In the genomic region with DNA sequence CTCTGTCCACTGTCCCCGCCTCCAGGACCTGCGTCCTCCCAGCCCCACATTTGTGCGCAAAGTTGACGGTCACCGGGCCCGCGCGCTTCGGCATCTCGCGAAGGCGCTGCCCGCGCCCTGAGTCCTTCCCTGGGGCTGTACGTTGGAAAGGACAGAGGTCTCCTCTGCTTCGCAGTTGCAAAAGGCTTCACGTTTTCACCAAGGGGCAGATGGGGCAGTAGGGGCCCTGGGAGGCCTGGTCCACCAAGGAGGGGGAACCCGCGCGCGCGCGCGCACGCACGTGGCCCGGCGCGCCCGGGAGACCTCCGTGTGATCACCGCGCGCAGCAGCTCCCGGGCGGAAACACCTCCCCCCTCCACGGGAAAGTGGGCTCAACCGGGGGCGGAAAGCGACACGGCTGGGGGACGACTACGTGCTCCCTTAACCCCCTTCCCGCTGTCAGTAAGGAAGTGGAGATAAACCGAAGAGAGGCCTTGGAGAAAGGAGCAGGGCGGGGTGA, we compare ENCODE assay signal across 8 cellular contexts. TPM values are rescaled to one million over a fixed set of nuclear protein-coding genes. Genes with fewer than 3 reads are reported as not detected.
DNase-seq lines count a peak whose midpoint lies in the region; ATAC-seq, FAIRE-seq and TF ChIP-seq lines count a peak whose summit lies in the region.

No MANE protein-coding gene starts in this region.

- peaks cover 0 to 23% (median 0%) of the 10 kb centered on the region in 7 donors for H3K27me3 ChIP-seq in heart right ventricle

- no peaks in the 10 kb centered on the region for H3K36me3 ChIP-seq in heart right ventricle

- peak overlapping the region; percentile 15 to 60 (median 50) for H3K4me3 ChIP-seq in heart right ventricle

- H3K9me3 ChIP-seq in heart right ventricle = no peaks in the 10 kb centered on the region

- WGBS in heart right ventricle, 2 donors = 2 to 3% methylated on average over 44 to 46 of the region's 46 CpGs

- in situ Hi-C loops in KBM-7 (cut with MboI; ENCODE audit: low pct_unique_long_range_greater_than_20kb, low sequenced_read_pairs) = loop anchor here (10.0 kb wide), 1 partner anchor 50 kb away; no protein-coding TSS in a partner anchor

- peaks cover 18 to 46% (median 35%) of the 10 kb centered on the region in 9 donors for H3K4me1 ChIP-seq in heart right ventricle

- TF ChIP-seq CTCF in heart right ventricle (IDR thresholded peaks at IDR 0.05) = no peak

- intact Hi-C loops in heart right ventricle (cut with DNase I) = loop anchor here in 7 of 10 donors (1.0 to 10.0 kb wide), 6 partner anchors 26 to 170 kb away; a partner anchor contains a TSS

- ATAC-seq in heart right ventricle (peak; percentile 11 to 39 (median 28)), HG03469 (IDR thresholded peaks at IDR 0.05; ENCODE audit: unreplicated experiment) (no peak)

- FAIRE-seq in GM19239 (lab: Jason Lieb, UNC) = no peak

- peak overlapping the region; percentile 92 to 100 (median 98) for H3K27ac ChIP-seq in heart right ventricle

- DNase-seq in GM19239 (ENCODE audit: insufficient read length, low spot score) = peak; percentile 32
- DNase-seq in KBM-7 = peak; percentile 76
- peak; percentile 29 for DNase-seq in activated effector memory CD4-positive, alpha-beta T cell treated with Interleukin-2 at 50 U/mL for 16 hours
- peak; percentile 65 to 80 for DNase-seq in heart right ventricle
- DNase-seq in retina = peak; percentile 91
- no peak for DNase-seq in HuH-7.5 (ENCODE audit: low spot score)
- no peak for DNase-seq in NCI-H187 treated with DMSO at 0.1 percent for 48 hours (lab: John Stamatoyannopoulos, UW)

RNA-seq across cellular contexts. Expression of a gene that starts 21.9 kb away (rescaled TPM):
- total RNA-seq in heart right ventricle = not detected
- polyA plus RNA-seq in heart right ventricle = not detected

Comparison
In these comparisons a context has a peak if more than half of its experiments do, and no peak if none do; other contexts are left out.
1. DNase-seq: peak in GM19239 (single experiment), KBM-7 (single experiment), activated effector memory CD4-positive, alpha-beta T cell treated with Interleukin-2 at 50 U/mL for 16 hours (single experiment), heart right ventricle (2 of 2) and retina (single experiment); none in HuH-7.5 (single experiment) and NCI-H187 treated with DMSO at 0.1 percent for 48 hours (single experiment).